In genomic region chr4:53490965-53491622, GRCh38 we compare ENCODE assay signal across 8 cellular contexts.
A peak's percentile ranks its signal among the peaks of the same experiment; 100 is the strongest.
DNase-seq lines count a peak whose midpoint lies in the region; ATAC-seq and TF ChIP-seq lines count a peak whose summit lies in the region.

No MANE protein-coding gene starts in this region.

- TF ChIP-seq RAD21 in SK-N-SH (IDR thresholded peaks at IDR 0.05; ENCODE audit: low read length): peak; percentile 67

- TF ChIP-seq EP300 in SK-N-SH (IDR thresholded peaks at IDR 0.05; ENCODE audit: borderline replicate concordance in 1 of 2, low read depth in 1 of 2, low read length in 1 of 2): no peak

- H3K9me2 ChIP-seq in DOHH2 (replicated peaks; ENCODE audit: control insufficient read depth, low read length) (no peaks in the 10 kb centered on the region), SK-N-SH (no peaks in the 10 kb centered on the region)

- CTCF ChIA-PET in SK-N-SH (lab: Yijun Ruan, JAX): interaction anchor here (0.6 to 4.5 kb wide), 21 partner anchors 8 to 743 kb away, joined by 3 to 36 read pairs (median 3); no protein-coding TSS in a partner anchor

- H3K36me3 ChIP-seq in DOHH2 (ENCODE audit: control insufficient read depth, low read length) (no peaks in the 10 kb centered on the region), SK-N-SH (replicated peaks in 1 of 2; ENCODE audit: control insufficient read depth in 1 of 2, insufficient read depth in 2 of 2, low read length in 1 of 2) (no peaks in the 10 kb centered on the region)

- POLR2A ChIA-PET in SK-N-SH (lab: Yijun Ruan, JAX): interaction anchor here (1.0 kb wide), 1 partner anchor 212 kb away, joined by 3 read pairs; no protein-coding TSS in a partner anchor
- POLR2A ChIA-PET in naive thymus-derived CD8-positive, alpha-beta T cell (lab: Charles Lee): no interaction called here

- no peak overlapping the region for H3K27ac ChIP-seq in DOHH2 (ENCODE audit: low read depth, low read length)
- H3K27ac ChIP-seq in HL-60 (replicated peaks): no peak overlapping the region
- H3K27ac ChIP-seq in SK-N-SH (ENCODE audit: low read depth in 2 of 2, low read length in 1 of 2): peak overlapping the region in 1 of 2 experiments; percentile 74; a peak in 3 of 4 replicates

- no peak overlapping the region for H3K4me3 ChIP-seq in DOHH2 (ENCODE audit: low read length)
- H3K4me3 ChIP-seq in HL-60 (replicated peaks; ENCODE audit: insufficient read depth, low read length): no peak overlapping the region
- no peak overlapping the region for H3K4me3 ChIP-seq in SK-N-SH (ENCODE audit: low read depth in 2 of 2, low read length in 1 of 2)

- TF ChIP-seq CTCF in DOHH2 (IDR thresholded peaks at IDR 0.05; ENCODE audit: low read depth, low read length, poor library complexity, severe bottlenecking) (peak; percentile 72), HL-60 (IDR thresholded peaks at IDR 0.05; ENCODE audit: insufficient read depth, low read length) (peak; percentile 46), SK-N-SH (IDR thresholded peaks at IDR 0.05) (peak; percentile 86)

- H3K4me1 ChIP-seq in DOHH2 (ENCODE audit: control insufficient read depth, low read length) (no peaks in the 10 kb centered on the region), SK-N-SH (ENCODE audit: control insufficient read depth in 1 of 2, insufficient read depth in 2 of 2, low read depth in 1 of 2, low read length in 1 of 2) (peaks cover 0 to 6% of the 10 kb centered on the region in 2 experiments; a peak in 2 of 4 replicates)

- WGBS in SK-N-SH (ENCODE audit: low lambda C conversion rate): 36% methylated on average over 3 of the region's 3 CpGs

- no peaks in the 10 kb centered on the region for H3K9me3 Mint-ChIP-seq in activated T-cell treated with anti-CD3 and anti-CD28 coated beads, Interleukin-2, amount 50 U/mL, for 24 hours
- no peaks in the 10 kb centered on the region for H3K9me3 Mint-ChIP-seq in naive thymus-derived CD8-positive, alpha-beta T cell

- peak overlapping the region; percentile 7; the same call in 1 of the 2 replicates for H2AFZ ChIP-seq in SK-N-SH (ENCODE audit: low read depth)

- DNase-seq in HL-60 (ENCODE audit: low read depth in 1 of 2, low spot score in 1 of 2): peak; percentile 14
- peak; percentile 50 for DNase-seq in SK-N-SH
- DNase-seq in fibroblast of the conjunctiva (ENCODE audit: low read depth): peak; percentile 94
- DNase-seq in pulmonary artery endothelial cell (ENCODE audit: low read depth, low spot score): peak; percentile 57
- DNase-seq in activated T-cell treated with anti-CD3 and anti-CD28 coated beads, Interleukin-2, amount 50 U/mL, for 24 hours: no peak
- no peak for DNase-seq in naive thymus-derived CD8-positive, alpha-beta T cell
- DNase-seq in activated CD4-positive, alpha-beta T cell treated with anti-CD3 and anti-CD28 coated beads, Interleukin-2, amount 50 U/mL, for 1 hour: no peak

- H4K20me1 ChIP-seq in DOHH2 (ENCODE audit: control insufficient read depth, insufficient read depth, low read depth, low read length) (no peaks in the 10 kb centered on the region), SK-N-SH (ENCODE audit: insufficient read depth) (no peaks in the 10 kb centered on the region)

- H3K4me3 Mint-ChIP-seq in activated T-cell treated with anti-CD3 and anti-CD28 coated beads, Interleukin-2, amount 50 U/mL, for 24 hours: no peak overlapping the region
- H3K4me3 Mint-ChIP-seq in naive thymus-derived CD8-positive, alpha-beta T cell: no peak overlapping the region

- H3K4me1 Mint-ChIP-seq in activated T-cell treated with anti-CD3 and anti-CD28 coated beads, Interleukin-2, amount 50 U/mL, for 24 hours (ENCODE audit: low read depth): no peaks in the 10 kb centered on the region
- H3K4me1 Mint-ChIP-seq in naive thymus-derived CD8-positive, alpha-beta T cell: no peaks in the 10 kb centered on the region

- H3K27ac Mint-ChIP-seq in activated T-cell treated with anti-CD3 and anti-CD28 coated beads, Interleukin-2, amount 50 U/mL, for 24 hours: no peak overlapping the region
- H3K27ac Mint-ChIP-seq in naive thymus-derived CD8-positive, alpha-beta T cell: no peak overlapping the region

- H3K36me3 Mint-ChIP-seq in activated T-cell treated with anti-CD3 and anti-CD28 coated beads, Interleukin-2, amount 50 U/mL, for 24 hours (ENCODE audit: low read depth): no peaks in the 10 kb centered on the region
- no peaks in the 10 kb centered on the region for H3K36me3 Mint-ChIP-seq in naive thymus-derived CD8-positive, alpha-beta T cell

- peaks cover 17% of the 10 kb centered on the region for H3K27me3 Mint-ChIP-seq in activated T-cell treated with anti-CD3 and anti-CD28 coated beads, Interleukin-2, amount 50 U/mL, for 24 hours
- H3K27me3 Mint-ChIP-seq in naive thymus-derived CD8-positive, alpha-beta T cell: peaks cover 7 to 24% (median 8%) of the 10 kb centered on the region in 5 donors

- H3K27me3 ChIP-seq in DOHH2 (ENCODE audit: control insufficient read depth, low read length) (peaks cover 16% of the 10 kb centered on the region), HL-60 (ENCODE audit: insufficient read depth, poor library complexity, severe bottlenecking) (peaks cover 4% of the 10 kb centered on the region), SK-N-SH (ENCODE audit: insufficient read depth) (no peaks in the 10 kb centered on the region)

- H3K9me3 ChIP-seq in DOHH2 (ENCODE audit: control insufficient read depth, insufficient read depth, low read length): no peaks in the 10 kb centered on the region
- H3K9me3 ChIP-seq in SK-N-SH: no peaks in the 10 kb centered on the region

- H3F3A ChIP-seq in DOHH2 (ENCODE audit: control insufficient read depth, insufficient read depth): no peaks in the 10 kb centered on the region
- no peaks in the 10 kb centered on the region for H3F3A ChIP-seq in SK-N-SH (replicated peaks; ENCODE audit: insufficient read depth)

- 0 out of 2 replicates have a peak overlapping the region, but pooled peaks have one; percentile 25 for H3K9ac ChIP-seq in SK-N-SH

- ATAC-seq in naive thymus-derived CD8-positive, alpha-beta T cell: no peak

- H3K4me2 ChIP-seq in DOHH2 (ENCODE audit: low read length) (no peak overlapping the region), SK-N-SH (peak overlapping the region; percentile 22; the same call in 1 of the 2 replicates)

- H3K79me2 ChIP-seq in DOHH2 (ENCODE audit: control insufficient read depth, low read length) (no peaks in the 10 kb centered on the region), SK-N-SH (ENCODE audit: insufficient read depth) (no peaks in the 10 kb centered on the region)

TF ChIP-seq in SK-N-SH, 30 proteins besides CTCF, POLR2A, EP300 and RAD21:
- TF ChIP-seq SMC3 (IDR thresholded peaks at IDR 0.05; ENCODE audit: low read depth, low read length) (peak; percentile 58), NFIC (IDR thresholded peaks at IDR 0.05; ENCODE audit: borderline replicate concordance) (peak; percentile 45; the same call in 1 of the 2 replicates), USF1 (IDR thresholded peaks at IDR 0.05; ENCODE audit: borderline replicate concordance, low read depth) (no peak), CHD2 (IDR thresholded peaks at IDR 0.05; ENCODE audit: low read length, partially characterized antibody) (no peak), FOSL2 (IDR thresholded peaks at IDR 0.05; ENCODE audit: borderline replicate concordance, low read depth) (peak; percentile 36; the same call in 1 of the 2 replicates), TCF12 (IDR thresholded peaks at IDR 0.05) (peak; percentile 35; the same call in 1 of the 2 replicates), ELF1 (IDR thresholded peaks at IDR 0.05) (no peak), NRF1 (IDR thresholded peaks at IDR 0.05; ENCODE audit: low read depth, low read length) (no peak), PBX3 (IDR thresholded peaks at IDR 0.05) (peak; percentile 69)
TF ChIP-seq in SK-N-SH: peak in this region for 5.

Comparison
In these comparisons a context has a peak if more than half of its experiments do, and no peak if none do; other contexts are left out.
1. DNase-seq: peak in HL-60 (2 of 2), SK-N-SH (single experiment), fibroblast of the conjunctiva (single experiment) and pulmonary artery endothelial cell (single experiment); none in activated T-cell treated with anti-CD3 and anti-CD28 coated beads, Interleukin-2, amount 50 U/mL, for 24 hours (single experiment), naive thymus-derived CD8-positive, alpha-beta T cell (0 of 10) and activated CD4-positive, alpha-beta T cell treated with anti-CD3 and anti-CD28 coated beads, Interleukin-2, amount 50 U/mL, for 1 hour (single experiment).
2. Peak in every context shown above with its lines, with median percentiles within 50 percentile points of each other: CTCF ChIP-seq.